Comparison of ENCODE assay signal across 32 cellular contexts in the genomic region with DNA sequence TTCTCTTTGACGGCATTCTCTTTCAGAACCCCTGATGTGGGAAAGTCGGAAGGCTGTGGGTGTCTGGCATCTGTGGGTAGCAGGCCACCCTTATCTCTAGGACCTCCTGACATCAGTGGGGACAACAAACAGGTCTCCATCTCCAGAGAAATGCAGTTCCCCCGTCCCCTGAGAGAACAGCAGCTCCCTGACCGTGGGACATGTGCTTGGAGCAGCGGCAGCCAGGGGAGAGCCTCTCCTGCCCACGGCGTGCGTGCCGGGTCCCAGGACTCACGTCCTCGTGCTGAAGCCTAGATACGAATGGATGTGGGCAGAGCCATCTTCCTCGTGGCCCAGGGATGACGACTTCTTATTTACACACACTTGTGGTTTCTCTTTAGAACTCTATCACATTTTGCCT.
"Had no signal": no experiment of that assay in that cellular context is flagged by ENCODE, and none has a peak within 500 bp of the region (broad histone marks: within the 10 kb centered on the region; RNA-seq: fewer than 3 reads in every experiment).

No MANE protein-coding gene starts in this region.

- H3K27ac ChIP-seq: adrenal gland, ascending aorta, cardiac muscle cell, VCaP had no signal

- H3K27me3 Mint-ChIP-seq: activated B cell treated with CpG ODN at 0.5 μM for 24 hours; activated CD4-positive, alpha-beta memory T cell treated with anti-CD3 and anti-CD28 coated beads for 36 hours; activated CD4-positive, alpha-beta T cell treated with anti-CD3 and anti-CD28 coated beads, Interleukin-2, amount 10 ng/mL, durations not matched to agents 24 days and 14 days; activated CD8-positive, alpha-beta T cell treated with anti-CD3 and anti-CD28 coated beads for 36 hours; activated naive CD8-positive, alpha-beta T cell treated with anti-CD3 and anti-CD28 coated beads for 36 hours; brain; central memory CD8-positive, alpha-beta T cell; T-helper 17 cell had no signal

- H3K4me1 ChIP-seq: adrenal gland had no signal

- ATAC-seq: activated CD8-positive, alpha-beta T cell treated with anti-CD3 and anti-CD28 coated beads for 36 hours; activated naive CD4-positive, alpha-beta T cell treated with anti-CD3 and anti-CD28 coated beads, Interleukin-2, amount 50 U/mL, for 72 hours; activated T-cell treated with anti-CD3 and anti-CD28 coated beads, Interleukin-2, amount 50 U/mL, for 4 hours; activated T-cell treated with anti-CD3 and anti-CD28 coated beads, Interleukin-2, amount 50 U/mL, for 72 hours; activated T-helper 17 cell treated with anti-CD3 and anti-CD28 coated beads, Interleukin-2, amount 50 U/mL, for 72 hours; T-helper 17 cell had no signal

- H3K4me3 ChIP-seq: adrenal gland, ascending aorta, cardiac muscle cell had no signal

- H3K27me3 ChIP-seq: adrenal gland, ascending aorta, cardiac muscle cell had no signal

- H3K4me1 Mint-ChIP-seq: activated B cell treated with CpG ODN at 0.5 μM for 24 hours; activated CD4-positive, alpha-beta T cell treated with anti-CD3 and anti-CD28 coated beads, Interleukin-2, amount 10 ng/mL, durations not matched to agents 24 days and 14 days; activated naive CD8-positive, alpha-beta T cell treated with anti-CD3 and anti-CD28 coated beads for 36 hours; activated T-helper 17 cell treated with anti-CD3 and anti-CD28 coated beads, Interleukin-2, amount 50 U/mL, for 72 hours; central memory CD8-positive, alpha-beta T cell; T-helper 17 cell had no signal

- DNase-seq: activated B cell treated with CpG ODN at 0.5 μM for 24 hours; activated CD4-positive, alpha-beta memory T cell treated with anti-CD3 and anti-CD28 coated beads for 36 hours; activated CD4-positive, alpha-beta T cell treated with anti-CD3 and anti-CD28 coated beads for 4 hours; activated CD4-positive, alpha-beta T cell treated with anti-CD3 and anti-CD28 coated beads, Interleukin-2, amount 10 ng/mL, durations not matched to agents 24 days and 14 days; activated CD4-positive, alpha-beta T cell treated with anti-CD3 and anti-CD28 coated beads, Interleukin-2, amount 50 U/mL, for 1 hour; activated CD4-positive, alpha-beta T cell treated with anti-CD3 and anti-CD28 coated beads, Interleukin-2, amount 50 U/mL, for 4 hours; activated CD4-positive, CD25-positive, alpha-beta regulatory T cell treated with anti-CD3 and anti-CD28 coated beads, Interleukin-2, amount 50 U/mL, for 72 hours; activated CD8-positive, alpha-beta memory T cell treated with anti-CD3 and anti-CD28 coated beads, Interleukin-2, amount 50 U/mL, for 4 hours; activated CD8-positive, alpha-beta T cell treated with anti-CD3 and anti-CD28 coated beads for 36 hours; activated effector memory CD4-positive, alpha-beta T cell treated with anti-CD3 and anti-CD28 coated beads, Interleukin-2, amount 50 U/mL, for 16 hours; activated gamma-delta T cell treated with Interleukin-2 at 50 U/mL for 16 hours; activated naive CD4-positive, alpha-beta T cell; activated naive CD4-positive, alpha-beta T cell treated with anti-CD3 and anti-CD28 coated beads for 36 hours; activated naive CD4-positive, alpha-beta T cell treated with anti-CD3 and anti-CD28 coated beads, Interleukin-2, amount 50 U/mL, for 16 hours; activated naive CD8-positive, alpha-beta T cell treated with anti-CD3 and anti-CD28 coated beads for 36 hours; activated T-cell treated with anti-CD3 and anti-CD28 coated beads for 4 hours; activated T-cell treated with anti-CD3 and anti-CD28 coated beads, Interleukin-2, amount 50 U/mL, for 1 hour; activated T-cell treated with anti-CD3 and anti-CD28 coated beads, Interleukin-2, amount 50 U/mL, for 4 hours; activated T-cell treated with anti-CD3 and anti-CD28 coated beads, Interleukin-2, amount 50 U/mL, for 72 hours; adrenal gland; amniotic stem cell; caudate nucleus; cerebellar nuclear complex; T-helper 17 cell had no signal

- H3K9me3 Mint-ChIP-seq: activated B cell treated with CpG ODN at 0.5 μM for 24 hours; activated CD4-positive, alpha-beta memory T cell treated with anti-CD3 and anti-CD28 coated beads for 36 hours; activated CD4-positive, alpha-beta T cell treated with anti-CD3 and anti-CD28 coated beads, Interleukin-2, amount 10 ng/mL, durations not matched to agents 24 days and 14 days; activated CD8-positive, alpha-beta T cell treated with anti-CD3 and anti-CD28 coated beads for 36 hours; activated naive CD4-positive, alpha-beta T cell treated with anti-CD3 and anti-CD28 coated beads for 36 hours; activated naive CD8-positive, alpha-beta T cell treated with anti-CD3 and anti-CD28 coated beads for 36 hours; activated T-cell treated with anti-CD3 and anti-CD28 coated beads, Interleukin-2, amount 50 U/mL, for 4 hours; activated T-helper 1 cell treated with anti-CD3 and anti-CD28 coated beads, Interleukin-12 subunit alpha, Interleukin-12 subunit beta, Interleukin-2, Interleukin-4 antibody, amounts not matched to agents 30 ng/mL and 10 ng/mL and 1 ng/mL, durations not matched to agents 14 hours and 24 hours and 36 hours; activated T-helper 17 cell treated with anti-CD3 and anti-CD28 coated beads, Interleukin-2, amount 50 U/mL, for 72 hours; central memory CD8-positive, alpha-beta T cell had no signal

- H3K36me3 Mint-ChIP-seq: activated CD4-positive, alpha-beta memory T cell treated with anti-CD3 and anti-CD28 coated beads for 36 hours; activated naive CD4-positive, alpha-beta T cell treated with anti-CD3 and anti-CD28 coated beads, Interleukin-2, amount 50 U/mL, for 72 hours; activated naive CD8-positive, alpha-beta T cell treated with anti-CD3 and anti-CD28 coated beads for 36 hours; brain had no signal

- H3K4me3 Mint-ChIP-seq: activated B cell treated with CpG ODN at 0.5 μM for 24 hours; activated CD4-positive, alpha-beta memory T cell treated with anti-CD3 and anti-CD28 coated beads for 36 hours; activated CD4-positive, alpha-beta T cell treated with anti-CD3 and anti-CD28 coated beads, Interleukin-2, amount 10 ng/mL, durations not matched to agents 24 days and 14 days; activated CD8-positive, alpha-beta T cell treated with anti-CD3 and anti-CD28 coated beads for 36 hours; activated naive CD4-positive, alpha-beta T cell treated with anti-CD3 and anti-CD28 coated beads for 36 hours; activated naive CD8-positive, alpha-beta T cell treated with anti-CD3 and anti-CD28 coated beads for 36 hours; activated T-cell treated with anti-CD3 and anti-CD28 coated beads, Interleukin-2, amount 50 U/mL, for 4 hours; activated T-cell treated with anti-CD3 and anti-CD28 coated beads, Interleukin-2, amount 50 U/mL, for 72 hours; activated T-helper 1 cell treated with anti-CD3 and anti-CD28 coated beads, Interleukin-12 subunit alpha, Interleukin-12 subunit beta, Interleukin-2, Interleukin-4 antibody, amounts not matched to agents 30 ng/mL and 10 ng/mL and 1 ng/mL, durations not matched to agents 14 hours and 24 hours and 36 hours; activated T-helper 17 cell treated with anti-CD3 and anti-CD28 coated beads, Interleukin-2, amount 50 U/mL, for 72 hours; brain; central memory CD8-positive, alpha-beta T cell; T-helper 17 cell had no signal

- H3K36me3 ChIP-seq: adrenal gland, ascending aorta, cardiac muscle cell had no signal

- H3K27ac Mint-ChIP-seq: activated B cell treated with CpG ODN at 0.5 μM for 24 hours; activated CD4-positive, alpha-beta memory T cell treated with anti-CD3 and anti-CD28 coated beads for 36 hours; activated CD4-positive, alpha-beta T cell treated with anti-CD3 and anti-CD28 coated beads, Interleukin-2, amount 10 ng/mL, durations not matched to agents 24 days and 14 days; activated CD8-positive, alpha-beta T cell treated with anti-CD3 and anti-CD28 coated beads for 36 hours; activated naive CD4-positive, alpha-beta T cell treated with anti-CD3 and anti-CD28 coated beads for 36 hours; activated naive CD4-positive, alpha-beta T cell treated with anti-CD3 and anti-CD28 coated beads, Interleukin-2, amount 50 U/mL, for 72 hours; activated naive CD8-positive, alpha-beta T cell treated with anti-CD3 and anti-CD28 coated beads for 36 hours; activated T-cell treated with anti-CD3 and anti-CD28 coated beads, Interleukin-2, amount 50 U/mL, for 72 hours; activated T-helper 1 cell treated with anti-CD3 and anti-CD28 coated beads, Interleukin-12 subunit alpha, Interleukin-12 subunit beta, Interleukin-2, Interleukin-4 antibody, amounts not matched to agents 30 ng/mL and 10 ng/mL and 1 ng/mL, durations not matched to agents 14 hours and 24 hours and 36 hours; activated T-helper 17 cell treated with anti-CD3 and anti-CD28 coated beads, Interleukin-2, amount 50 U/mL, for 72 hours; brain; T-helper 17 cell had no signal

- H3K9me3 ChIP-seq: adrenal gland, ascending aorta had no signal
